ENCODE assay signal across 9 cellular contexts in the genomic region with DNA sequence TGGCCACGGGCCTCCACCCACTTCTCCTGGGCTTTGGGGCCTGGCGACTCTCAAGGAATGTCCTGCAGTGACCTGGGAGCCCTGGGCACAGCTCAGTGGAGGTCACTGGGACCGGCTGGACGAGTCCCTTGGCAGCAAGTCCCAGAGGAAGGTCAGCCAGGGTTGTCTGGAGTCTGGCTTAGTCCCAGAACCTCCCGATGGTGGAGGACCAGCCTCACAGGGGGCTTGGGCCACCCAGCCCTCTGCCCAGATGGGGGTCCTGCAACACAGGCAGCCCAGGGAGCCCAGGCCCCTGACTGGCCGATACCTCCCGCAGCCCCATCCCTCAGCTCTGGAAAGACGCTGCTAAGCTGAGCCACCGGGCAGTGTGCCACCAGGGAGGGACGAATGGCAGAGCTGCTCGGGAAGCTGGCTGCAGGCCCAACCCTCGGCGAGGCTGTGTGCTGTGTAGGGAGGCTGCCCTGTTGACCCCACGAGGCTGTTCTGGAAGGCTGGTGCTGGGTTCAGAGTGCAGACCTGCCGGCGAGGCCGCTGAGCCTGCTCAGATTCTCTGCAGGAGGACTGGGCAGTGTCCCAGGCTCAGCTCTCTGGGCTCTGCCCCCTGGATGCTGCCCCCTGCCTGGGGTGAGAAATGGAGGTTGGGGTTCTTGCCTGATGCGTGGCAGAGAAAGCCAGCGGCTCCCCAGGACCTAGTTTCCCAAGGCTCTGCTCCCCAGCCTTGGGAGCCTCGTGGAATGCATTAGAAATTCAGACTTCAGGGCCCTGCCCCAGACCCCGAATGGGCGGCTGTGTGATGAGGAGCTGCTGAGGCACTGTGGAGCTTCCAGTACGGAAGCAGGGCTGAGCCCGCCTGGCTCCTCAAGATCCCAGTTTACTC.
A peak's percentile ranks its signal among the peaks of the same experiment; 100 is the strongest.
DNase-seq lines count a peak whose midpoint lies in the region; ATAC-seq and TF ChIP-seq lines count a peak whose summit lies in the region.
"Had no signal": no experiment of that assay in that cellular context is flagged by ENCODE, and none has a peak within 500 bp of the region (broad histone marks: within the 10 kb centered on the region; RNA-seq: fewer than 3 reads in every experiment).

No MANE protein-coding gene starts in this region.

- H3K36me3 ChIP-seq in NT2/D1 (ENCODE audit: insufficient read depth, insufficient read length, low read length) (no peaks in the 10 kb centered on the region), osteoblast (ENCODE audit: insufficient read depth, low read length) (no peaks in the 10 kb centered on the region)

- H3K4me1 ChIP-seq in NT2/D1 (ENCODE audit: insufficient read depth, insufficient read length) (peaks cover 37% of the 10 kb centered on the region), osteoblast (ENCODE audit: insufficient read depth, low read length) (no peaks in the 10 kb centered on the region)

- no peak for ATAC-seq in GM21423 (IDR thresholded peaks at IDR 0.05; ENCODE audit: unreplicated experiment)

- H3K27ac ChIP-seq in osteoblast (ENCODE audit: low read depth, low read length), result no peak overlapping the region
- H3K27ac ChIP-seq: KMS-11 had no signal

- H3K4me1 Mint-ChIP-seq in Calu3 (ENCODE audit: low read depth, unreplicated experiment), result peaks cover 8% of the 10 kb centered on the region
- no peaks in the 10 kb centered on the region for H3K4me1 Mint-ChIP-seq in activated CD4-positive, alpha-beta T cell treated with anti-CD3 and anti-CD28 coated beads, Interleukin-2, amount 10 ng/mL, durations not matched to agents 24 days and 14 days

- H3K27ac Mint-ChIP-seq in Calu3 (ENCODE audit: unreplicated experiment), result no peak overlapping the region
- H3K27ac Mint-ChIP-seq in activated CD4-positive, alpha-beta T cell treated with anti-CD3 and anti-CD28 coated beads, Interleukin-2, amount 10 ng/mL, durations not matched to agents 24 days and 14 days, result no peak overlapping the region

- no peak overlapping the region for H2AFZ ChIP-seq in osteoblast (ENCODE audit: low read length)

- H3K9me3 Mint-ChIP-seq in Calu3 (ENCODE audit: low read depth, unreplicated experiment), result no peaks in the 10 kb centered on the region
- no peaks in the 10 kb centered on the region for H3K9me3 Mint-ChIP-seq in activated CD4-positive, alpha-beta T cell treated with anti-CD3 and anti-CD28 coated beads, Interleukin-2, amount 10 ng/mL, durations not matched to agents 24 days and 14 days

- H3K4me2 ChIP-seq in osteoblast (ENCODE audit: insufficient read depth, low read length), result no peak overlapping the region
- H3K4me2 ChIP-seq: KMS-11 had no signal

- intact Hi-C loops in Calu3 (cut with micrococcal nuclease; ENCODE audit: unreplicated experiment), result no loop called here
- intact Hi-C loops in activated CD4-positive, alpha-beta T cell treated with anti-CD3 and anti-CD28 coated beads, Interleukin-2, amount 10 ng/mL, durations not matched to agents 24 days and 14 days (cut with micrococcal nuclease), result no loop called here

- no TSS peak for BruUV-seq in Calu3 (replicated peaks; lab: Mats Ljungman, UMichigan)

- H3K4me3 ChIP-seq in NT2/D1 (ENCODE audit: insufficient read length, low read depth) (no peak overlapping the region), foreskin fibroblast (ENCODE audit: low read depth in 1 of 2, low read length in 2 of 2) (no peak overlapping the region), osteoblast (ENCODE audit: insufficient read depth, low read length) (no peak overlapping the region)

- peak overlapping the region; percentile 57 for H3K9ac ChIP-seq in NT2/D1 (ENCODE audit: insufficient read length, low read depth)
- H3K9ac ChIP-seq: KMS-11 had no signal

- H3K27me3 Mint-ChIP-seq in Calu3 (ENCODE audit: unreplicated experiment), result peaks cover 34% of the 10 kb centered on the region
- H3K27me3 Mint-ChIP-seq in activated CD4-positive, alpha-beta T cell treated with anti-CD3 and anti-CD28 coated beads, Interleukin-2, amount 10 ng/mL, durations not matched to agents 24 days and 14 days, result no peaks in the 10 kb centered on the region

- peak; percentile 72 for DNase-seq in Calu3
- DNase-seq in NT2/D1 (ENCODE audit: low read depth, low spot score), result no peak
- DNase-seq in foreskin fibroblast, result peak; percentile 7 to 69
- peak; percentile 97 for DNase-seq in osteoblast (ENCODE audit: insufficient read length, low spot score, missing footprints)
- DNase-seq in NCI-H446 treated with DMSO at 0.1 percent for 48 hours (lab: John Stamatoyannopoulos, UW), result no peak
- no peak for DNase-seq in activated CD4-positive, alpha-beta T cell treated with anti-CD3 and anti-CD28 coated beads, Interleukin-2, amount 10 ng/mL, durations not matched to agents 24 days and 14 days
- no peak for DNase-seq in activated naive CD4-positive, alpha-beta T cell treated with Interleukin-2 at 50 U/mL for 16 hours

- no peak overlapping the region for H3K4me3 Mint-ChIP-seq in Calu3 (ENCODE audit: low read depth, unreplicated experiment)
- H3K4me3 Mint-ChIP-seq in activated CD4-positive, alpha-beta T cell treated with anti-CD3 and anti-CD28 coated beads, Interleukin-2, amount 10 ng/mL, durations not matched to agents 24 days and 14 days, result no peak overlapping the region

- no peaks in the 10 kb centered on the region for H4K20me1 ChIP-seq in osteoblast (ENCODE audit: insufficient read depth, low read length)

- peaks cover 37% of the 10 kb centered on the region for H3K27me3 ChIP-seq in NT2/D1 (ENCODE audit: insufficient read depth, insufficient read length)
- H3K27me3 ChIP-seq in osteoblast (ENCODE audit: insufficient read depth, low read length), result peaks cover 10% of the 10 kb centered on the region

- H3K9me3 ChIP-seq in NT2/D1 (ENCODE audit: insufficient read depth, low read length) (no peaks in the 10 kb centered on the region), osteoblast (ENCODE audit: low read depth, low read length) (no peaks in the 10 kb centered on the region)

- no peak for TF ChIP-seq CTCF in Calu3 (IDR thresholded peaks at IDR 0.05; ENCODE audit: unreplicated experiment)
- no peak for TF ChIP-seq CTCF in foreskin fibroblast (IDR thresholded peaks at IDR 0.05; ENCODE audit: low read depth, low read length)
- no peak for TF ChIP-seq CTCF in osteoblast (IDR thresholded peaks at IDR 0.05; ENCODE audit: extremely low read depth, low read depth, low read length)

- CTCF ChIA-PET in Calu3 (lab: Charles Lee), result no interaction called here

- no peaks in the 10 kb centered on the region for H3K36me3 Mint-ChIP-seq in Calu3 (ENCODE audit: insufficient read depth, unreplicated experiment)
- no peaks in the 10 kb centered on the region for H3K36me3 Mint-ChIP-seq in activated CD4-positive, alpha-beta T cell treated with anti-CD3 and anti-CD28 coated beads, Interleukin-2, amount 10 ng/mL, durations not matched to agents 24 days and 14 days (ENCODE audit: low read depth)

- no peaks in the 10 kb centered on the region for H3K79me2 ChIP-seq in osteoblast (ENCODE audit: insufficient read depth, low read length)

Comparison
In these comparisons a context has a peak if more than half of its experiments do, and no peak if none do; other contexts are left out.
1. DNase-seq: peak in Calu3 (single experiment), foreskin fibroblast (2 of 2) and osteoblast (single experiment); none in NT2/D1 (single experiment), NCI-H446 treated with DMSO at 0.1 percent for 48 hours (single experiment), activated CD4-positive, alpha-beta T cell treated with anti-CD3 and anti-CD28 coated beads, Interleukin-2, amount 10 ng/mL, durations not matched to agents 24 days and 14 days (single experiment) and activated naive CD4-positive, alpha-beta T cell treated with Interleukin-2 at 50 U/mL for 16 hours (single experiment).